ENCODE assay signal across 1 cellular context in the genomic region with DNA sequence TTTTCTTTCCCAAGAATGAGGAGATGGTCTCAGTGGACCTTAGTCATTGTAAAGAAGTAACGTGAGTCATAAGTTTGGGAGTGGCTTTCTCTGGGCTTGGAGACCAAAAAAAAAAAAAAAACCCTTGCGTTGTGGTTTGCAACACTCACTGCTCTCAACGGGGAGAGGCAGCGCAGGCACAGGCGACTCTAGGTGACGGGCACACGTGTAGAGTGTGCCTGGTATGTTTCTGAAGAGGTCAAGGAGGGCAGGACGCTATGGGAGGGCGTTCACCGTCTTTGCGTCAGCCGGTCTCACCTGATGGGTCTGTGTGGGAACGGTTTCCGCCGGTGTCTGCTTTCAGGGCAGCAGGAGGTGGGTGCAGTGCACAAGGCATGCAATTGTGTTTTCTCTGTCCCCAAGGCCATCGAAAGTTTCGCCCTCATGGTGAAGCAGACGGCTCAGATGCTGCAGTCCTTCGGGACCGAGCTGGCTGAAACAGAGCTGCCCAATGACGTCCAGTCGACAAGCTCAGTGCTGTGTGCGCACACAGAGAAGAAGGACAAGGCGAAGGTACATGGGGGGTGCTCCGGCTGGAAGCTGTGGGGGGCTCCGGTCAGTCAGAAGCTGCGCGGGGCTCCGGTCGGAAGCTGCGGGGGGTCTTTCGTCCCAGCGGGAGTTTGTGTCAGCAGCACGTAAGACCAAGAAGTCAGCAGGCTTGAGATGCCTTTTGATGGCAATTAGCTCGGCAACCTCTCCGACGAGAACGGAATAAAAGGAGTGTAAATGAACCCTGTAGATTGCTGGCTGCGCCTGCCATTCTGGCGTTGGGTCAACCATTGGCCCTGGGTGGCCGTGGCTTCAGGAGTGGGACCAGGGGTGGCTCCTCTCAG.
TF ChIP-seq lines count a peak whose summit lies in the region.

No MANE protein-coding gene starts in this region.

TF ChIP-seq in HCT116, 20 proteins besides CTCF, POLR2A, EP300 and RAD21:
- TF ChIP-seq, protein P1, sequence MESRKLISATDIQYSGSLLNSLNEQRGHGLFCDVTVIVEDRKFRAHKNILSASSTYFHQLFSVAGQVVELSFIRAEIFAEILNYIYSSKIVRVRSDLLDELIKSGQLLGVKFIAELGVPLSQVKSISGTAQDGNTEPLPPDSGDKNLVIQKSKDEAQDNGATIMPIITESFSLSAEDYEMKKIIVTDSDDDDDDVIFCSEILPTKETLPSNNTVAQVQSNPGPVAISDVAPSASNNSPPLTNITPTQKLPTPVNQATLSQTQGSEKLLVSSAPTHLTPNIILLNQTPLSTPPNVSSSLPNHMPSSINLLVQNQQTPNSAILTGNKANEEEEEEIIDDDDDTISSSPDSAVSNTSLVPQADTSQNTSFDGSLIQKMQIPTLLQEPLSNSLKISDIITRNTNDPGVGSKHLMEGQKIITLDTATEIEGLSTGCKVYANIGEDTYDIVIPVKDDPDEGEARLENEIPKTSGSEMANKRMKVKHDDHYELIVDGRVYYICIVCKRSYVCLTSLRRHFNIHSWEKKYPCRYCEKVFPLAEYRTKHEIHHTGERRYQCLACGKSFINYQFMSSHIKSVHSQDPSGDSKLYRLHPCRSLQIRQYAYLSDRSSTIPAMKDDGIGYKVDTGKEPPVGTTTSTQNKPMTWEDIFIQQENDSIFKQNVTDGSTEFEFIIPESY (IDR thresholded peaks at IDR 0.05; ENCODE audit: extremely low read depth, insufficient replicate concordance, low read length), result no peak
- peak; percentile 30; the same call in 1 of the 2 replicates for TF ChIP-seq POLR2AphosphoS5 (IDR thresholded peaks at IDR 0.05; ENCODE audit: low read depth, low read length)
